Comparison of ENCODE assay signal across 24 cellular contexts in genomic region chr2:39725401-39725800, GRCh38. TPM values are rescaled to one million over a fixed set of nuclear protein-coding genes. Genes with fewer than 3 reads are reported as not detected.
DNase-seq lines count a peak whose midpoint lies in the region; ATAC-seq and TF ChIP-seq lines count a peak whose summit lies in the region.
"Had no signal": no experiment of that assay in that cellular context is flagged by ENCODE, and none has a peak within 500 bp of the region (broad histone marks: within the 10 kb centered on the region; RNA-seq: fewer than 3 reads in every experiment).

No MANE protein-coding gene starts in this region.

- intact Hi-C loops in mammary epithelial cell (cut with micrococcal nuclease): no loop called here
- intact Hi-C loops in left lung (cut with DNase I): no loop called here

- H3K4me1 ChIP-seq in mammary epithelial cell (ENCODE audit: insufficient read depth, low read length) (peaks cover 25% of the 10 kb centered on the region), left lung (no peaks in the 10 kb centered on the region)
- H3K4me1 ChIP-seq: suprapubic skin had no signal

- no peaks in the 10 kb centered on the region for H4K20me1 ChIP-seq in mammary epithelial cell (ENCODE audit: insufficient read depth, low read length)

- no peaks in the 10 kb centered on the region for H3K9me3 ChIP-seq in mammary epithelial cell (replicated peaks; ENCODE audit: insufficient read depth, low read length)
- no peaks in the 10 kb centered on the region for H3K9me3 ChIP-seq in left lung
- H3K9me3 ChIP-seq: heart right ventricle, MG63, sigmoid colon, suprapubic skin had no signal

- H3K9ac ChIP-seq in mammary epithelial cell (ENCODE audit: insufficient read depth, low read length): no peak overlapping the region

- ATAC-seq in left lung (no peak), GM21515 (IDR thresholded peaks at IDR 0.05; ENCODE audit: unreplicated experiment) (no peak)
- ATAC-seq: heart right ventricle; K562; SK-N-SH treated with all-trans-retinoic acid at 6 μM for 48 hours; stimulated activated naive B cell treated with anti-CD40 and anti-IgM and Interleukin-4, amounts not matched to agents 10 μg/mL and 1 μg/mL and 100 μg/mL, for 72 hours had no signal

- H3K27ac ChIP-seq in mammary epithelial cell (ENCODE audit: insufficient read depth, low read depth, low read length) (peak overlapping the region; percentile 14), left lung (no peak overlapping the region)
- H3K27ac ChIP-seq: heart right ventricle, sigmoid colon, suprapubic skin had no signal

- CTCF ChIA-PET in mammary epithelial cell (lab: Charles Lee; ENCODE audit: low non-redundant PET): no interaction called here

- H3K4me2 ChIP-seq in mammary epithelial cell (ENCODE audit: insufficient read depth, low read depth, low read length): peak overlapping the region; percentile 62

- H3K36me3 ChIP-seq in mammary epithelial cell (ENCODE audit: insufficient read depth, low read length) (no peaks in the 10 kb centered on the region), left lung (no peaks in the 10 kb centered on the region)
- H3K36me3 ChIP-seq: heart right ventricle, sigmoid colon, suprapubic skin had no signal

- DNase-seq in HFF-Myc (ENCODE audit: extremely low read depth, low read depth): peak; percentile 44
- DNase-seq in mammary epithelial cell: peak; percentile 31
- DNase-seq in glomerular visceral epithelial cell (ENCODE audit: extremely low spot score): peak; percentile 70
- DNase-seq in stromal cell of bone marrow (ENCODE audit: low read depth): peak; percentile 51
- no peak for DNase-seq in left lung
- DNase-seq in HK-2 (ENCODE audit: unreplicated experiment): no peak
- DNase-seq: activated CD4-positive, alpha-beta T cell treated with anti-CD3 and anti-CD28 coated beads for 48 hours; activated CD8-positive, alpha-beta memory T cell treated with anti-CD3 and anti-CD28 coated beads for 24 hours; activated effector memory CD4-positive, alpha-beta T cell treated with anti-CD3 and anti-CD28 coated beads, Interleukin-2, amount 50 U/mL, for 16 hours; activated naive CD8-positive, alpha-beta T cell treated with anti-CD3 and anti-CD28 coated beads, Interleukin-2, amount 10 ng/mL, durations not matched to agents 7 days and 5 days; CD4-positive, alpha-beta T cell; cerebellar nuclear complex; heart right ventricle; MG63; NCI-H446 treated with DMSO at 0.1 percent for 48 hours; sigmoid colon; stimulated activated CD4-positive, alpha-beta T cell treated with anti-CD3 and anti-CD28 coated beads, Interleukin-15, amount 100 ng/mL, for 24 hours; stimulated activated naive B cell treated with anti-CD40 and anti-IgM and Interleukin-4, amounts not matched to agents 10 μg/mL and 1 μg/mL and 100 μg/mL, for 72 hours had no signal

- H3K79me2 ChIP-seq in mammary epithelial cell (ENCODE audit: insufficient read depth, low read length): no peaks in the 10 kb centered on the region

- dilution Hi-C loops in mammary epithelial cell (cut with HindIII; ENCODE audit: low sequenced_read_pairs): no loop called here

- peak overlapping the region; percentile 72 for H2AFZ ChIP-seq in mammary epithelial cell (ENCODE audit: low read depth, low read length)

- in situ Hi-C loops in mammary epithelial cell (cut with MboI; ENCODE audit: low sequenced_read_pairs in 2 of 2): no loop called here

- BruUV-seq in mammary epithelial cell (replicated peaks; lab: Mats Ljungman, UMichigan): no TSS peak

- 2% methylated on average over 5 of the region's 5 CpGs for WGBS in mammary epithelial cell (ENCODE audit: low coverage, missing lambda C conversion rate)

- H3K27me3 ChIP-seq in mammary epithelial cell (ENCODE audit: insufficient read depth, low read length) (no peaks in the 10 kb centered on the region), left lung (no peaks in the 10 kb centered on the region)
- H3K27me3 ChIP-seq: heart right ventricle, MG63, sigmoid colon, suprapubic skin had no signal

- H3K4me3 ChIP-seq in HFF-Myc (replicated peaks; ENCODE audit: low read depth, low read length) (no peak overlapping the region), mammary epithelial cell (replicated peaks in 1 of 3; ENCODE audit: insufficient read depth in 1 of 3, low read depth in 2 of 3, low read length in 3 of 3) (no peak overlapping the region), left lung (no peak overlapping the region)
- H3K4me3 ChIP-seq: heart right ventricle, K562, lung, MG63, sigmoid colon, suprapubic skin had no signal

- TF ChIP-seq CTCF in HFF-Myc (IDR thresholded peaks at IDR 0.05; ENCODE audit: low read depth, low read length, missing control alignments) (no peak), mammary epithelial cell (conservative IDR thresholded peaks at IDR 0.05 in 1 of 2, IDR thresholded peaks at IDR 0.05 in 1 of 2; ENCODE audit: extremely low read depth in 1 of 2, insufficient read depth in 1 of 2, low read depth in 1 of 2, low read length in 2 of 2) (no peak), left lung (IDR thresholded peaks at IDR 0.05) (no peak)

RNA-seq across cellular contexts. Expression of gene THUMPD2, which starts 53.7 kb away (rescaled TPM):
- 10 to 100 TPM; 15.0 to 15.7 TPM for total RNA-seq in mammary epithelial cell
- polyA plus RNA-seq in mammary epithelial cell: 8.4 TPM
- polyA minus RNA-seq in mammary epithelial cell: 4.2 TPM
- 10 to 100 TPM in 1 of 2 donors, 1 to 10 TPM in 1; 9.6 to 10.5 TPM for total RNA-seq in left lung

RNA-seq across cellular contexts. Expression of gene TMEM178A, which starts 59.7 kb away (rescaled TPM):
- total RNA-seq in mammary epithelial cell (1 to 10 TPM in 1 of 2 donors, under 1 TPM in 1; 0.19 to 1.5 TPM), left lung (1 to 10 TPM; 1.4 to 1.5 TPM)
- 0.17 TPM for polyA plus RNA-seq in mammary epithelial cell
- polyA minus RNA-seq in mammary epithelial cell: not detected
- total RNA-seq: K562; T-helper 2 cell treated with Interferon-gamma antibody and Interleukin-4, amounts not matched to agents 100 ng/mL and 5 ng/mL, for 36 hours had no signal

Comparison
In these comparisons a context has a peak if more than half of its experiments do, and no peak if none do; other contexts are left out.
1. DNase-seq: peak in HFF-Myc (single experiment), mammary epithelial cell (single experiment), glomerular visceral epithelial cell (single experiment) and stromal cell of bone marrow (single experiment); none in left lung (0 of 2) and HK-2 (single experiment).